Comparison of ENCODE assay signal across 12 cellular contexts in genomic region chr9:81264516-81264915, GRCh38.
DNase-seq lines count a peak whose midpoint lies in the region; ATAC-seq and TF ChIP-seq lines count a peak whose summit lies in the region.
"Had no signal": no experiment of that assay in that cellular context is flagged by ENCODE, and none has a peak within 500 bp of the region (broad histone marks: within the 10 kb centered on the region; RNA-seq: fewer than 3 reads in every experiment).

No MANE protein-coding gene starts in this region.

- H3K27me3 ChIP-seq in WERI-Rb-1 (ENCODE audit: insufficient read depth, low read depth, severe bottlenecking) (no peaks in the 10 kb centered on the region), gastroesophageal sphincter (no peaks in the 10 kb centered on the region)
- H3K27me3 ChIP-seq: thyroid gland had no signal

- no peak overlapping the region for H3K27ac Mint-ChIP-seq in activated CD4-positive, alpha-beta T cell treated with anti-CD3 and anti-CD28 coated beads for 36 hours
- H3K27ac Mint-ChIP-seq in stimulated activated naive B cell treated with anti-CD40 and anti-IgM and Interleukin-4, amounts not matched to agents 10 μg/mL and 1 μg/mL and 100 μg/mL, for 72 hours: no peak overlapping the region
- H3K27ac Mint-ChIP-seq: activated T-cell treated with anti-CD3 and anti-CD28 coated beads, Interleukin-2, amount 50 U/mL, for 72 hours; CD4-positive, alpha-beta memory T cell had no signal

- TF ChIP-seq CTCF in WERI-Rb-1 (IDR thresholded peaks at IDR 0.05; ENCODE audit: low read depth, low read length) (no peak), gastroesophageal sphincter (IDR thresholded peaks at IDR 0.05) (no peak)

- POLR2A ChIA-PET in activated CD4-positive, alpha-beta T cell treated with anti-CD3 and anti-CD28 coated beads for 36 hours (lab: Charles Lee): no interaction called here

- H3K9me3 ChIP-seq in WERI-Rb-1 (ENCODE audit: severe bottlenecking) (peaks cover 7% of the 10 kb centered on the region), gastroesophageal sphincter (peaks cover 0 to 11% (median 0%) of the 10 kb centered on the region in 3 donors)
- H3K9me3 ChIP-seq: thyroid gland had no signal

- H3K4me3 ChIP-seq in WERI-Rb-1 (ENCODE audit: low read depth, low read length): peak overlapping the region; percentile 43
- no peak overlapping the region for H3K4me3 ChIP-seq in gastroesophageal sphincter
- H3K4me3 ChIP-seq: thyroid gland had no signal

- no peak for TF ChIP-seq EP300 in gastroesophageal sphincter (IDR thresholded peaks at IDR 0.05)

- H3K27me3 Mint-ChIP-seq in activated CD4-positive, alpha-beta T cell treated with anti-CD3 and anti-CD28 coated beads for 36 hours: peaks cover 2% of the 10 kb centered on the region
- peaks cover 5 to 9% of the 10 kb centered on the region in 2 donors for H3K27me3 Mint-ChIP-seq in stimulated activated naive B cell treated with anti-CD40 and anti-IgM and Interleukin-4, amounts not matched to agents 10 μg/mL and 1 μg/mL and 100 μg/mL, for 72 hours
- H3K27me3 Mint-ChIP-seq: CD4-positive, alpha-beta memory T cell had no signal

- peaks cover 11% of the 10 kb centered on the region for H3K9me3 Mint-ChIP-seq in activated CD4-positive, alpha-beta T cell treated with anti-CD3 and anti-CD28 coated beads for 36 hours (ENCODE audit: low read depth)
- H3K9me3 Mint-ChIP-seq in stimulated activated naive B cell treated with anti-CD40 and anti-IgM and Interleukin-4, amounts not matched to agents 10 μg/mL and 1 μg/mL and 100 μg/mL, for 72 hours: peaks cover 7 to 14% of the 10 kb centered on the region in 2 donors

- CTCF ChIA-PET in activated CD4-positive, alpha-beta T cell treated with anti-CD3 and anti-CD28 coated beads for 36 hours (lab: Charles Lee): no interaction called here

- DNase-seq in M059J (ENCODE audit: low read depth): peak; percentile 18
- peak; percentile 87 for DNase-seq in WERI-Rb-1
- peak; percentile 43 for DNase-seq in renal cortical epithelial cell (ENCODE audit: low read depth)
- no peak for DNase-seq in activated gamma-delta T cell treated with Interleukin-2 at 50 U/mL for 16 hours
- no peak for DNase-seq in activated CD4-positive, alpha-beta T cell treated with anti-CD3 and anti-CD28 coated beads for 36 hours
- no peak for DNase-seq in stimulated activated naive B cell treated with anti-CD40 and anti-IgM and Interleukin-4, amounts not matched to agents 10 μg/mL and 1 μg/mL and 100 μg/mL, for 72 hours
- DNase-seq: activated CD4-positive, alpha-beta T cell treated with anti-CD3 and anti-CD28 coated beads, Interleukin-2, amount 50 U/mL, for 1 hour; activated T-cell treated with anti-CD3 and anti-CD28 coated beads, Interleukin-2, amount 50 U/mL, for 72 hours; CD4-positive, alpha-beta memory T cell; thyroid gland had no signal

- ATAC-seq in gastroesophageal sphincter (peak; percentile 36), HG02678 (IDR thresholded peaks at IDR 0.05; ENCODE audit: unreplicated experiment) (no peak)
- ATAC-seq in activated CD4-positive, alpha-beta T cell treated with anti-CD3 and anti-CD28 coated beads for 36 hours: no peak
- ATAC-seq in stimulated activated naive B cell treated with anti-CD40 and anti-IgM and Interleukin-4, amounts not matched to agents 10 μg/mL and 1 μg/mL and 100 μg/mL, for 72 hours (replicated peaks): no peak
- ATAC-seq: activated T-cell treated with anti-CD3 and anti-CD28 coated beads, Interleukin-2, amount 50 U/mL, for 72 hours had no signal

- H3K27ac ChIP-seq in WERI-Rb-1 (peak overlapping the region; percentile 93), gastroesophageal sphincter (no peak overlapping the region)
- H3K27ac ChIP-seq: thyroid gland had no signal

- H3K36me3 Mint-ChIP-seq in activated CD4-positive, alpha-beta T cell treated with anti-CD3 and anti-CD28 coated beads for 36 hours (ENCODE audit: low read depth): no peaks in the 10 kb centered on the region
- peaks cover 2 to 5% of the 10 kb centered on the region in 2 donors for H3K36me3 Mint-ChIP-seq in stimulated activated naive B cell treated with anti-CD40 and anti-IgM and Interleukin-4, amounts not matched to agents 10 μg/mL and 1 μg/mL and 100 μg/mL, for 72 hours
- H3K36me3 Mint-ChIP-seq: CD4-positive, alpha-beta memory T cell had no signal

- H3K36me3 ChIP-seq in WERI-Rb-1 (no peaks in the 10 kb centered on the region), gastroesophageal sphincter (no peaks in the 10 kb centered on the region)
- H3K36me3 ChIP-seq: thyroid gland had no signal

- H3K4me1 ChIP-seq in gastroesophageal sphincter: no peaks in the 10 kb centered on the region
- H3K4me1 ChIP-seq: thyroid gland had no signal

- WGBS in gastroesophageal sphincter (ENCODE audit: low coverage in 1 of 2), 2 donors: 43 to 59% methylated on average over 2 to 4 of the region's 5 CpGs

- intact Hi-C loops in activated CD4-positive, alpha-beta T cell treated with anti-CD3 and anti-CD28 coated beads for 36 hours (cut with DNase I, micrococcal nuclease): no loop called here

- H3K4me1 Mint-ChIP-seq in activated CD4-positive, alpha-beta T cell treated with anti-CD3 and anti-CD28 coated beads for 36 hours: no peaks in the 10 kb centered on the region
- H3K4me1 Mint-ChIP-seq in stimulated activated naive B cell treated with anti-CD40 and anti-IgM and Interleukin-4, amounts not matched to agents 10 μg/mL and 1 μg/mL and 100 μg/mL, for 72 hours: no peaks in the 10 kb centered on the region
- H3K4me1 Mint-ChIP-seq: CD4-positive, alpha-beta memory T cell had no signal

- no peak overlapping the region for H3K4me3 Mint-ChIP-seq in activated CD4-positive, alpha-beta T cell treated with anti-CD3 and anti-CD28 coated beads for 36 hours
- no peak overlapping the region for H3K4me3 Mint-ChIP-seq in stimulated activated naive B cell treated with anti-CD40 and anti-IgM and Interleukin-4, amounts not matched to agents 10 μg/mL and 1 μg/mL and 100 μg/mL, for 72 hours
- H3K4me3 Mint-ChIP-seq: activated T-cell treated with anti-CD3 and anti-CD28 coated beads, Interleukin-2, amount 50 U/mL, for 72 hours; CD4-positive, alpha-beta memory T cell had no signal

- TF ChIP-seq POLR2A in gastroesophageal sphincter (IDR thresholded peaks at IDR 0.05): no peak

Comparison
In these comparisons a context has a peak if more than half of its experiments do, and no peak if none do; other contexts are left out.
1. DNase-seq: peak in M059J (single experiment), WERI-Rb-1 (single experiment) and renal cortical epithelial cell (single experiment); none in activated gamma-delta T cell treated with Interleukin-2 at 50 U/mL for 16 hours (single experiment), activated CD4-positive, alpha-beta T cell treated with anti-CD3 and anti-CD28 coated beads for 36 hours (single experiment) and stimulated activated naive B cell treated with anti-CD40 and anti-IgM and Interleukin-4, amounts not matched to agents 10 μg/mL and 1 μg/mL and 100 μg/mL, for 72 hours (single experiment).